16 cellular contexts compared by ENCODE assay signal in the genomic region with DNA sequence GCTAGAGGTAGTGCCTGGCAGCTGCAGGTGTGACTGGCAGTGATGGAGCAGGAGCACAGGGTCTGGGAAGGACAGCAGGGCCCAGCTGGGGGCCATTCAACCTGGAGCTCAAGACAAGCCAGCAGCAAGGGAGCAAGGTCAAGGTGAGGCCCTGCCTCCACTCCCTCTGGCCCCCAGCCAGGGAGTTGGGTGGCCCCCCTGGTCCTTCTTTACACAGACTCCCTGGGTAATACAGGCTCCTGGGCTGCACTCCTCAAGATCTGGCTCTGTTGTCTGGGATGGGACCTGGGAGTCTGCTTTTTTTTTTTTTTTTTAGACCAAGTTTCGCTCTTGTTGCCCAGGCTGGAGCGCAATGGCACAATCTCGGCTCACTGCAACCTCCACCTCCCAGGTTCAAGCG. TPM values are rescaled to one million over a fixed set of nuclear protein-coding genes. Genes with fewer than 3 reads are reported as not detected.
DNase-seq lines count a peak whose midpoint lies in the region; ATAC-seq and TF ChIP-seq lines count a peak whose summit lies in the region.
"Had no signal": no experiment of that assay in that cellular context is flagged by ENCODE, and none has a peak within 500 bp of the region (broad histone marks: within the 10 kb centered on the region; RNA-seq: fewer than 3 reads in every experiment).

No MANE protein-coding gene starts in this region.

- DNase-seq in right atrium auricular region (ENCODE audit: low spot score), result no peak
- DNase-seq in left ventricle myocardium superior, result no peak
- no peak for DNase-seq in MCF 10A (ENCODE audit: unreplicated experiment)
- DNase-seq in naive thymus-derived CD8-positive, alpha-beta T cell, result no peak
- no peak for DNase-seq in uterus
- DNase-seq in activated CD8-positive, alpha-beta memory T cell treated with anti-CD3 and anti-CD28 coated beads, Interleukin-2, amount 10 ng/mL, durations not matched to agents 7 days and 5 days, result no peak
- DNase-seq: activated effector memory CD4-positive, alpha-beta T cell treated with Interleukin-2 at 50 U/mL for 16 hours; DMS79; mesendoderm; NCI-H446 had no signal

- TF ChIP-seq CTCF in right atrium auricular region (IDR thresholded peaks at IDR 0.05), result no peak
- no peak for TF ChIP-seq CTCF in MCF 10A (IDR thresholded peaks at IDR 0.05; ENCODE audit: unreplicated experiment)
- TF ChIP-seq CTCF in uterus (IDR thresholded peaks at IDR 0.05), result no peak

- H3K9me3 ChIP-seq in right atrium auricular region (no peaks in the 10 kb centered on the region), uterus (no peaks in the 10 kb centered on the region)

- POLR2A ChIA-PET in MCF 10A (lab: Yijun Ruan, JAX), result interaction anchor here (0.9 to 4.6 kb wide), 7 partner anchors 9 to 78 kb away, joined by 3 to 102 read pairs (median 4); partner anchors contain the start of genes GNAI2 and TUSC2
- POLR2A ChIA-PET in naive thymus-derived CD8-positive, alpha-beta T cell (lab: Charles Lee), result interaction anchor here (0.5 to 1.3 kb wide), 4 partner anchors 10 to 48 kb away, joined by 3 to 5 read pairs (median 3); no protein-coding TSS in a partner anchor

- H3K27me3 ChIP-seq in right atrium auricular region, result no peaks in the 10 kb centered on the region
- H3K27me3 ChIP-seq in uterus, result no peaks in the 10 kb centered on the region

- H3K4me3 Mint-ChIP-seq in MCF 10A (ENCODE audit: unreplicated experiment), result no peak overlapping the region
- H3K4me3 Mint-ChIP-seq in naive thymus-derived CD8-positive, alpha-beta T cell, result peak overlapping the region in 4 of 10 donors; percentile 14 to 49 (median 24)
- no peak overlapping the region for H3K4me3 Mint-ChIP-seq in activated CD8-positive, alpha-beta memory T cell treated with anti-CD3 and anti-CD28 coated beads, Interleukin-2, amount 10 ng/mL, durations not matched to agents 7 days and 5 days

- no peak overlapping the region for H3K4me3 ChIP-seq in right atrium auricular region
- no peak overlapping the region for H3K4me3 ChIP-seq in uterus

- H3K36me3 ChIP-seq in right atrium auricular region (peaks cover 32% of the 10 kb centered on the region), uterus (no peaks in the 10 kb centered on the region)

- H3K27ac Mint-ChIP-seq in MCF 10A (ENCODE audit: low read depth, unreplicated experiment), result peak overlapping the region; percentile 73
- H3K27ac Mint-ChIP-seq in naive thymus-derived CD8-positive, alpha-beta T cell, result peak overlapping the region in 8 of 10 donors; percentile 57 to 91 (median 80)
- H3K27ac Mint-ChIP-seq in activated CD8-positive, alpha-beta memory T cell treated with anti-CD3 and anti-CD28 coated beads, Interleukin-2, amount 10 ng/mL, durations not matched to agents 7 days and 5 days, result no peak overlapping the region

- BruUV-seq in MCF 10A (replicated peaks; lab: Mats Ljungman, UMichigan), result no TSS peak

- CTCF ChIA-PET in MCF 10A (lab: Yijun Ruan, JAX), result interaction anchor here (0.6 to 5.8 kb wide), 5 partner anchors 9 to 1751 kb away, joined by 3 to 107 read pairs (median 4); no protein-coding TSS in a partner anchor
- CTCF ChIA-PET in activated CD8-positive, alpha-beta memory T cell treated with anti-CD3 and anti-CD28 coated beads, Interleukin-2, amount 10 ng/mL, durations not matched to agents 7 days and 5 days (lab: Charles Lee), result interaction anchor here (0.9 to 11.4 kb wide), 4 partner anchors 9 to 56 kb away, joined by 3 to 231 read pairs (median 6); partner anchors contain the start of genes HYAL3 and NAA80

- no peak for ATAC-seq in left ventricle myocardium superior
- no peak for ATAC-seq in naive thymus-derived CD8-positive, alpha-beta T cell
- ATAC-seq in HG02938 (IDR thresholded peaks at IDR 0.05; ENCODE audit: unreplicated experiment), result no peak
- no peak for ATAC-seq in activated CD8-positive, alpha-beta memory T cell treated with anti-CD3 and anti-CD28 coated beads, Interleukin-2, amount 10 ng/mL, durations not matched to agents 7 days and 5 days
- ATAC-seq in GM18861 (IDR thresholded peaks at IDR 0.05; ENCODE audit: unreplicated experiment), result no peak

- H3K4me1 ChIP-seq in right atrium auricular region (peaks cover 0 to 100% of the 10 kb centered on the region in 2 donors), uterus (peaks cover 0 to 24% of the 10 kb centered on the region in 2 donors)

- intact Hi-C loops in left ventricle myocardium superior (cut with micrococcal nuclease) (no loop called here), MCF 10A (cut with micrococcal nuclease) (no loop called here), uterus (cut with DNase I; ENCODE audit: low total_unique reads) (no loop called here)

- H3K36me3 Mint-ChIP-seq in MCF 10A (ENCODE audit: insufficient read depth, unreplicated experiment), result peaks cover 21% of the 10 kb centered on the region
- H3K36me3 Mint-ChIP-seq in naive thymus-derived CD8-positive, alpha-beta T cell, result peaks cover 0 to 39% (median 0%) of the 10 kb centered on the region in 3 donors
- peaks cover 29% of the 10 kb centered on the region for H3K36me3 Mint-ChIP-seq in activated CD8-positive, alpha-beta memory T cell treated with anti-CD3 and anti-CD28 coated beads, Interleukin-2, amount 10 ng/mL, durations not matched to agents 7 days and 5 days

- no peaks in the 10 kb centered on the region for H3K27me3 Mint-ChIP-seq in MCF 10A (ENCODE audit: insufficient read depth, unreplicated experiment)
- H3K27me3 Mint-ChIP-seq in naive thymus-derived CD8-positive, alpha-beta T cell, result no peaks in the 10 kb centered on the region
- no peaks in the 10 kb centered on the region for H3K27me3 Mint-ChIP-seq in activated CD8-positive, alpha-beta memory T cell treated with anti-CD3 and anti-CD28 coated beads, Interleukin-2, amount 10 ng/mL, durations not matched to agents 7 days and 5 days
- H3K27me3 Mint-ChIP-seq: central memory CD8-positive, alpha-beta T cell had no signal

- H3K27ac ChIP-seq in right atrium auricular region (peak overlapping the region; percentile 88 to 95), uterus (peak overlapping the region; percentile 1 to 99)
- H3K27ac ChIP-seq: parathyroid adenoma had no signal

- peaks cover 49% of the 10 kb centered on the region for H3K4me1 Mint-ChIP-seq in MCF 10A (ENCODE audit: insufficient read depth, unreplicated experiment)
- peaks cover 21 to 64% (median 57%) of the 10 kb centered on the region in 4 donors for H3K4me1 Mint-ChIP-seq in naive thymus-derived CD8-positive, alpha-beta T cell
- H3K4me1 Mint-ChIP-seq in activated CD8-positive, alpha-beta memory T cell treated with anti-CD3 and anti-CD28 coated beads, Interleukin-2, amount 10 ng/mL, durations not matched to agents 7 days and 5 days, result peaks cover 45% of the 10 kb centered on the region

- no peaks in the 10 kb centered on the region for H3K9me3 Mint-ChIP-seq in MCF 10A (ENCODE audit: unreplicated experiment)
- H3K9me3 Mint-ChIP-seq in naive thymus-derived CD8-positive, alpha-beta T cell, result no peaks in the 10 kb centered on the region
- no peaks in the 10 kb centered on the region for H3K9me3 Mint-ChIP-seq in activated CD8-positive, alpha-beta memory T cell treated with anti-CD3 and anti-CD28 coated beads, Interleukin-2, amount 10 ng/mL, durations not matched to agents 7 days and 5 days (ENCODE audit: low read depth)
- H3K9me3 Mint-ChIP-seq: central memory CD8-positive, alpha-beta T cell had no signal

- TF ChIP-seq POLR2A in uterus (IDR thresholded peaks at IDR 0.05), result no peak

RNA-seq across cellular contexts. Expression of gene GNAI2, which starts 14.5 kb away (rescaled TPM):
- total RNA-seq in right atrium auricular region (100 to 1,000 TPM in 1 of 2 donors, 10 to 100 TPM in 1; 72.1 to 127 TPM), left ventricle myocardium superior (137 TPM), MCF 10A (2022) (122 and 123 TPM in 2 replicates), uterus (100 to 1,000 TPM; 123 to 325 (median 173) TPM)
- total RNA-seq in naive thymus-derived CD8-positive, alpha-beta T cell, result 100 to 1,000 TPM; 253 to 258 TPM
- polyA plus RNA-seq in naive thymus-derived CD8-positive, alpha-beta T cell, result 100 to 1,000 TPM; 405 to 534 (median 417) TPM
- total RNA-seq in activated CD8-positive, alpha-beta memory T cell treated with anti-CD3 and anti-CD28 coated beads, Interleukin-2, amount 10 ng/mL, durations not matched to agents 7 days and 5 days, result 100 to 1,000 TPM; 450 to 509 TPM

RNA-seq across cellular contexts. Expression of gene SEMA3B, which starts 18.4 kb away (rescaled TPM):
- 10 to 100 TPM; 15.4 to 20.0 TPM for total RNA-seq in right atrium auricular region
- total RNA-seq in left ventricle myocardium superior, result 20.6 TPM
- 7.6 and 12.5 TPM in 2 replicates for total RNA-seq in MCF 10A (2022)
- total RNA-seq in naive thymus-derived CD8-positive, alpha-beta T cell, result 1 to 10 TPM; 1.0 to 1.1 TPM
- under 1 TPM in 1 of 3 donors, not detected in 2; 0.09 TPM for polyA plus RNA-seq in naive thymus-derived CD8-positive, alpha-beta T cell
- 100 to 1,000 TPM in 1 of 4 donors, 10 to 100 TPM in 3; 24.1 to 113 (median 77.2) TPM for total RNA-seq in uterus
- total RNA-seq in activated CD8-positive, alpha-beta memory T cell treated with anti-CD3 and anti-CD28 coated beads, Interleukin-2, amount 10 ng/mL, durations not matched to agents 7 days and 5 days, result under 1 TPM; 0.16 to 0.70 TPM

RNA-seq across cellular contexts. Expression of gene LSMEM2, which starts 28.4 kb away (rescaled TPM):
- total RNA-seq in right atrium auricular region (10 to 100 TPM in 1 of 2 donors, 1 to 10 TPM in 1; 9.0 to 10.6 TPM), left ventricle myocardium superior (31.6 TPM), MCF 10A (2022) (0.20 TPM in 1 of 2 replicates, not detected in the other), uterus (1 to 10 TPM in 1 of 4 donors, under 1 TPM in 1, not detected in 2; 0.90 to 1.5 TPM)
- total RNA-seq in naive thymus-derived CD8-positive, alpha-beta T cell, result not detected
- polyA plus RNA-seq in naive thymus-derived CD8-positive, alpha-beta T cell, result under 1 TPM in 2 of 3 donors, not detected in 1; 0.15 to 0.21 TPM
- total RNA-seq in activated CD8-positive, alpha-beta memory T cell treated with anti-CD3 and anti-CD28 coated beads, Interleukin-2, amount 10 ng/mL, durations not matched to agents 7 days and 5 days, result not detected
- total RNA-seq: OCI-LY7; T-helper 1 cell treated with Interleukin-12 subunit alpha and Interleukin-12 subunit beta and Interleukin-4 antibody, amounts not matched to agents 30 ng/mL and 1 ng/mL, for 36 hours had no signal

RNA-seq across cellular contexts. Expression of gene IFRD2, which starts 41.7 kb away (rescaled TPM):
- total RNA-seq in right atrium auricular region (10 to 100 TPM; 51.0 to 58.5 TPM), left ventricle myocardium superior (79.3 TPM), MCF 10A (2022) (135 and 182 TPM in 2 replicates), uterus (10 to 100 TPM; 14.1 to 81.5 (median 25.1) TPM)
- 10 to 100 TPM; 68.9 TPM for total RNA-seq in naive thymus-derived CD8-positive, alpha-beta T cell
- 10 to 100 TPM; 59.4 to 69.7 (median 60.7) TPM for polyA plus RNA-seq in naive thymus-derived CD8-positive, alpha-beta T cell
- total RNA-seq in activated CD8-positive, alpha-beta memory T cell treated with anti-CD3 and anti-CD28 coated beads, Interleukin-2, amount 10 ng/mL, durations not matched to agents 7 days and 5 days, result 100 to 1,000 TPM in 1 of 2 experiments, 10 to 100 TPM in 1; 74.8 to 103 TPM

RNA-seq across cellular contexts. Expression of gene SLC38A3, which starts 45.4 kb away (rescaled TPM):
- total RNA-seq in right atrium auricular region, result 1 to 10 TPM; 2.4 to 7.9 TPM
- total RNA-seq in left ventricle myocardium superior, result 10.4 TPM
- not detected in 2 replicates for total RNA-seq in MCF 10A (2022)
- total RNA-seq in naive thymus-derived CD8-positive, alpha-beta T cell, result not detected
- not detected for polyA plus RNA-seq in naive thymus-derived CD8-positive, alpha-beta T cell
- total RNA-seq in uterus, result 1 to 10 TPM in 1 of 4 donors, under 1 TPM in 1, not detected in 2; 0.69 to 4.1 TPM
- total RNA-seq in activated CD8-positive, alpha-beta memory T cell treated with anti-CD3 and anti-CD28 coated beads, Interleukin-2, amount 10 ng/mL, durations not matched to agents 7 days and 5 days, result not detected
- total RNA-seq: OCI-LY7; T-helper 1 cell treated with Interleukin-12 subunit alpha and Interleukin-12 subunit beta and Interleukin-4 antibody, amounts not matched to agents 30 ng/mL and 1 ng/mL, for 36 hours had no signal
